In the genomic region with DNA sequence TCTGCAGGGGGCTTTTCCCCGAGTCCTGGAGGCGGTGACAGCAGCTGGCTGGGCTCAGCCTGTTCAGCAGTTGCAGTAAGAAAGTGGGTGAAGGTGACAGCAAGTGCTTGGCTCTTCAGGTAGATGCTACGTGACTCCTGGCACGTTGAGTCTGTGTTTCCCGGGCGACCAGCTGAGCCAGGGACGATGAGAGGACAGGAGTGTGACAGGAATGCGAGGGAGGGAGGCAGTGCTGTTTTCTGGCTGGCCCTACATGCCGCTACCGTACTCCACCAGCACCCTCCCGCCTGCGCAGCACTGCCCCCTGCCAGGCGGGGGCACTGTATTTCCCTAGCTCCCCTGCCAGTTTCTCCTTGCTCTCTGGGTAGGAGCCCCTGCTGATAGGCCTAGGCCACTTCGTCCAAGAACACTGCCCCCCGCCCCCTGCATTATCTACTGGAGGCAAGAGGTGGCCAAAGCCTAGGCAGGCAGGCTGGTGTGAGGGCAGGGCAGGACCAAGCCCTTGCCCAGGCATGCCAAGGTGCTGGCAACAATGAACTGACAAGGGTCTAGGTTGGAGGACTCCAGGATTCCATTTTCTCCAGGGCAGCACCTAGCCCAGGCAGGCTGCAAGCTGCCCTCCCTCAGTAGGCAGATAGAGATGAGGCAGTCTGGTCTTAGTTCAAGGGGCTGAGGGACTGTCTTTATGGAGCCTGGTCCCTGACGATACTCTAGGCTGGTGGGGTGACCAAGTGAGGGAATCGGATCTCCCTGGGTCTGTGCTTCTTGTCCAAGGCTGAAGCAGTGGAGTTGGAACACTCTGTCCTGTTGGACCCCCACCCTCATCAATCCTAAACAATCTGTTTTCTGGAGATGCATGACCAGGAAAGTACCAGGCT, we compare ENCODE assay signal across 8 cellular contexts. TPM values are rescaled to one million over a fixed set of nuclear protein-coding genes. Genes with fewer than 3 reads are reported as not detected.
DNase-seq lines count a peak whose midpoint lies in the region; ATAC-seq, FAIRE-seq and TF ChIP-seq lines count a peak whose summit lies in the region.

No MANE protein-coding gene starts in this region.

- H3K4me3 ChIP-seq in CD4-positive, CD25-positive, alpha-beta regulatory T cell (ENCODE audit: low read depth, low read length), result no peak overlapping the region
- H3K4me3 ChIP-seq in bronchial epithelial cell (ENCODE audit: low read depth, low read length), result no peak overlapping the region

- H3K4me1 ChIP-seq in CD4-positive, CD25-positive, alpha-beta regulatory T cell (ENCODE audit: control insufficient read depth, insufficient read depth, low read length, poor library complexity, severe bottlenecking), result peaks cover 13% of the 10 kb centered on the region

- no peak for FAIRE-seq in bronchial epithelial cell (lab: Jason Lieb, UNC)

- H3K9me3 Mint-ChIP-seq in CD4-positive, CD25-positive, alpha-beta regulatory T cell, result no peaks in the 10 kb centered on the region
- no peaks in the 10 kb centered on the region for H3K9me3 Mint-ChIP-seq in T-helper 2 cell treated with Interferon-gamma antibody and Interleukin-4, amounts not matched to agents 5 μg/mL and 100 μg/mL, for 36 hours

- H3K36me3 ChIP-seq in CD4-positive, CD25-positive, alpha-beta regulatory T cell (ENCODE audit: control insufficient read depth, insufficient read depth, low read length), result peaks cover 21% of the 10 kb centered on the region
- peaks cover 7% of the 10 kb centered on the region for H3K36me3 ChIP-seq in bronchial epithelial cell (ENCODE audit: control insufficient read depth, insufficient read depth, low read length)

- peak in 2 of 3 donors; percentile 14 to 56 for DNase-seq in CD4-positive, CD25-positive, alpha-beta regulatory T cell
- DNase-seq in NCI-H1436 (lab: John Stamatoyannopoulos, UW) (peak; percentile 72), bronchial epithelial cell (ENCODE audit: low read depth) (peak; percentile 89), kidney glomerular epithelial cell (lab: John Stamatoyannopoulos, UW) (peak; percentile 95)
- DNase-seq in T-helper 2 cell treated with Interferon-gamma antibody and Interleukin-4, amounts not matched to agents 5 μg/mL and 100 μg/mL, for 36 hours (ENCODE audit: low spot score), result peak; percentile 35
- DNase-seq in stimulated activated CD4-positive, alpha-beta T cell treated with anti-CD3 and anti-CD28 coated beads, Interleukin-1b, Interleukin-23, amount 100 ng/mL, for 48 hours, result peak; percentile 59

- H3K4me3 Mint-ChIP-seq in CD4-positive, CD25-positive, alpha-beta regulatory T cell, result peak overlapping the region in 1 of 4 donors; percentile 24
- H3K4me3 Mint-ChIP-seq in T-helper 2 cell treated with Interferon-gamma antibody and Interleukin-4, amounts not matched to agents 5 μg/mL and 100 μg/mL, for 36 hours, result peak overlapping the region; percentile 12

- H3K4me1 Mint-ChIP-seq in CD4-positive, CD25-positive, alpha-beta regulatory T cell, result peaks cover 0 to 23% (median 13%) of the 10 kb centered on the region in 4 donors
- peaks cover 27% of the 10 kb centered on the region for H3K4me1 Mint-ChIP-seq in T-helper 2 cell treated with Interferon-gamma antibody and Interleukin-4, amounts not matched to agents 5 μg/mL and 100 μg/mL, for 36 hours (ENCODE audit: low read depth)

- no peaks in the 10 kb centered on the region for H3K27me3 Mint-ChIP-seq in CD4-positive, CD25-positive, alpha-beta regulatory T cell
- H3K27me3 Mint-ChIP-seq in T-helper 2 cell treated with Interferon-gamma antibody and Interleukin-4, amounts not matched to agents 5 μg/mL and 100 μg/mL, for 36 hours (ENCODE audit: low read depth), result no peaks in the 10 kb centered on the region

- H3K27ac ChIP-seq in CD4-positive, CD25-positive, alpha-beta regulatory T cell (ENCODE audit: insufficient read depth, low read length, poor library complexity, severe bottlenecking), result no peak overlapping the region

- H3K9me3 ChIP-seq in CD4-positive, CD25-positive, alpha-beta regulatory T cell (ENCODE audit: control insufficient read depth in 2 of 2, low read length in 2 of 2), result no peaks in the 10 kb centered on the region

- H3K27ac Mint-ChIP-seq in CD4-positive, CD25-positive, alpha-beta regulatory T cell, result peak overlapping the region in 2 of 3 donors; percentile 29 to 46
- H3K27ac Mint-ChIP-seq in T-helper 2 cell treated with Interferon-gamma antibody and Interleukin-4, amounts not matched to agents 5 μg/mL and 100 μg/mL, for 36 hours, result peak overlapping the region; percentile 46

- no peaks in the 10 kb centered on the region for H3K36me3 Mint-ChIP-seq in CD4-positive, CD25-positive, alpha-beta regulatory T cell
- H3K36me3 Mint-ChIP-seq in T-helper 2 cell treated with Interferon-gamma antibody and Interleukin-4, amounts not matched to agents 5 μg/mL and 100 μg/mL, for 36 hours (ENCODE audit: low read depth), result peaks cover 23% of the 10 kb centered on the region

- peak; percentile 82 for TF ChIP-seq CTCF in bronchial epithelial cell (IDR thresholded peaks at IDR 0.05; ENCODE audit: insufficient read depth, low read length, severe bottlenecking)

- peak; percentile 38 to 51 for ATAC-seq in CD4-positive, CD25-positive, alpha-beta regulatory T cell (ENCODE audit: low read depth in 2 of 2)
- peak; percentile 49 for ATAC-seq in GM21717 (IDR thresholded peaks at IDR 0.05; ENCODE audit: unreplicated experiment)
- ATAC-seq in HG02840 (IDR thresholded peaks at IDR 0.05; ENCODE audit: low FRiP score, unreplicated experiment), result no peak

- H3K27me3 ChIP-seq in CD4-positive, CD25-positive, alpha-beta regulatory T cell (ENCODE audit: control insufficient read depth, insufficient read depth, low read length), result no peaks in the 10 kb centered on the region
- H3K27me3 ChIP-seq in bronchial epithelial cell (ENCODE audit: control insufficient read depth, insufficient read depth, low read length), result no peaks in the 10 kb centered on the region

RNA-seq across cellular contexts. Expression of gene MRPS18A, which starts 19.2 kb away (rescaled TPM):
- 24.3 TPM for total RNA-seq in CD4-positive, CD25-positive, alpha-beta regulatory T cell
- 10 to 100 TPM; 65.0 to 73.8 (median 70.4) TPM for polyA plus RNA-seq in CD4-positive, CD25-positive, alpha-beta regulatory T cell
- total RNA-seq in bronchial epithelial cell, result 79.5 and 94.3 TPM in 2 replicates

RNA-seq across cellular contexts. Expression of gene RSPH9, which starts 23.6 kb away (rescaled TPM):
- total RNA-seq in CD4-positive, CD25-positive, alpha-beta regulatory T cell, result 0.15 TPM
- polyA plus RNA-seq in CD4-positive, CD25-positive, alpha-beta regulatory T cell, result 1 to 10 TPM in 1 of 4 donors, under 1 TPM in 3; 0.76 to 1.4 (median 0.95) TPM
- under 0.01 and 0.13 TPM in 2 replicates for total RNA-seq in bronchial epithelial cell

RNA-seq across cellular contexts. Expression of gene MAD2L1BP, which starts 32.8 kb away (rescaled TPM):
- 24.8 TPM for total RNA-seq in CD4-positive, CD25-positive, alpha-beta regulatory T cell
- polyA plus RNA-seq in CD4-positive, CD25-positive, alpha-beta regulatory T cell, result 10 to 100 TPM; 28.9 to 38.6 (median 32.1) TPM
- 21.5 and 27.9 TPM in 2 replicates for total RNA-seq in bronchial epithelial cell

RNA-seq across cellular contexts. Expression of gene GTPBP2, which starts 39.3 kb away (rescaled TPM):
- 49.9 TPM for total RNA-seq in CD4-positive, CD25-positive, alpha-beta regulatory T cell
- polyA plus RNA-seq in CD4-positive, CD25-positive, alpha-beta regulatory T cell, result 1 to 10 TPM; 1.5 to 4.0 (median 2.3) TPM
- 176 and 273 TPM in 2 replicates for total RNA-seq in bronchial epithelial cell

Comparison
In these comparisons a context has a peak if more than half of its experiments do, and no peak if none do; other contexts are left out.
1. DNase-seq: peak in every context shown above with its lines; median percentile 95 in kidney glomerular epithelial cell; 89 in bronchial epithelial cell; 72 in NCI-H1436; 59 in stimulated activated CD4-positive, alpha-beta T cell treated with anti-CD3 and anti-CD28 coated beads, Interleukin-1b, Interleukin-23, amount 100 ng/mL, for 48 hours; 35 in CD4-positive, CD25-positive, alpha-beta regulatory T cell; 35 in T-helper 2 cell treated with Interferon-gamma antibody and Interleukin-4, amounts not matched to agents 5 μg/mL and 100 μg/mL, for 36 hours.